ENCODE assay signal across 1 cellular context in the genomic region with DNA sequence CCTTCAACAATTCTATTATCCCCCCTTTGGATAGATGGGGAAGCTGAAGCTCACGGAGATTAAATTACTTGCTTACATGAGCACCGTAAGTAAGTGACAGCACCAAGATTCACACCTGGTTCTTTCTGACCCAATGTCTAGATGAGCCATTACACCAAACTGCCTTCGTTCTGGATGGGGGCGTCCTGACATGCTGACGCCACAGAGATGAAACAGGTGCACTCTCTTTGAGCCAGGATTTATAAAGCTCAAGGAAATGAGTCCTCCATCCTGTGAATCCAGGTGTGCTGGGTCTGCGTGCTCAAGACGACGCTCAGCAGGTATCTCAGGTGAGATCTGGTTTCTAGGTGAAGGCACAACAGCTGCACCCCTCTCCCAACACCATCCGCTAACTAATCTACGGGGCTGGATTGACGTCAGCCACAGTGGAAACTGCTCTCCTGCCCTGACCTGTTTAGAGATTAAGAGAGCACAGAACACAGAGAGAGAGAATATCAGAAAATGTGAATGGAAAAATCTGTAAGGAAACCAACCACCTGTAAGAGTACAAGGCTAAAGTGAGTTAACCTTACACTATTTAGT.
TF ChIP-seq lines count a peak whose summit lies in the region.

No MANE protein-coding gene starts in this region.

TF ChIP-seq in H1, 55 proteins besides CTCF, POLR2A, EP300 and RAD21:
- no peak for TF ChIP-seq CHD2 (IDR thresholded peaks at IDR 0.05; ENCODE audit: low read length)
- no peak for TF ChIP-seq BRCA1 (IDR thresholded peaks at IDR 0.05; ENCODE audit: low read depth, low read length)
- 0 out of 2 replicates have a peak, but pooled peaks have one; percentile 40 for TF ChIP-seq CREB1 (IDR thresholded peaks at IDR 0.05)
- no peak for TF ChIP-seq CBX8 (IDR thresholded peaks at IDR 0.05; ENCODE audit: borderline replicate concordance, low read depth, low read length)
- TF ChIP-seq TBP (IDR thresholded peaks at IDR 0.05; ENCODE audit: low read depth, low read length) = no peak
